Comparison of ENCODE assay signal across 30 cellular contexts in the genomic region with DNA sequence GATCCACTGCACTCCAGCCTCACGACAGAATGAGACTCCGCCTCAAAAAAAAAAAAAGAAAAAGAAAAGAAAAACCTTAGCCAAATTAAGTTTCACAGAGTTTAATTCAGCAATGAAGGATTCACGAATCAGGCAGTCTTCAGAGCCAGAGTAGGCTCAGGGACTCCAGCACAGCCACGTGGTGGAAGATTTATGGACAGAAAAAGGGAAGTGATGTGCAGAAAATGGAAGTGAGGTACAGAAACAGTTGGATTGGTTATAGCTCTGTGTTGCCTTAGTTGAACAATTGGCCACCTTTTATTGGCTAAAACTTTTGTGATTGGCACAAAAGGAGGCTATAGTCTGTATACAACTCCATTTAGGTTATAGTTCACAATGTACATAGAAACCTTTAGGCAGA.
DNase-seq lines count a peak whose midpoint lies in the region; ATAC-seq, FAIRE-seq and TF ChIP-seq lines count a peak whose summit lies in the region.
"Had no signal": no experiment of that assay in that cellular context is flagged by ENCODE, and none has a peak within 500 bp of the region (broad histone marks: within the 10 kb centered on the region; RNA-seq: fewer than 3 reads in every experiment).

No MANE protein-coding gene starts in this region.

- H3K4me2 ChIP-seq in parathyroid adenoma (ENCODE audit: low read length) (no peak overlapping the region), hepatocyte (no peak overlapping the region)
- H3K4me2 ChIP-seq: PC-9 had no signal

- H3K4me3 ChIP-seq in parathyroid adenoma (ENCODE audit: low read depth, low read length) (no peak overlapping the region), hepatocyte (no peak overlapping the region)
- H3K4me3 ChIP-seq: gastrocnemius medialis, HAP-1, pancreas, PC-9, upper lobe of right lung had no signal

- no peak for DNase-seq in GM12891 (ENCODE audit: insufficient read length, low spot score)
- peak; percentile 96 for DNase-seq in MV-4-11 (lab: John Stamatoyannopoulos, UW)
- peak; percentile 3 for DNase-seq in SKM-1 (lab: John Stamatoyannopoulos, UW; ENCODE audit: unreplicated experiment)
- no peak for DNase-seq in hepatocyte (ENCODE audit: low spot score)
- DNase-seq in nephron progenitor cell: no peak
- DNase-seq in activated naive CD4-positive, alpha-beta T cell treated with anti-CD3 and anti-CD28 coated beads, Interleukin-2, amount 50 U/mL, for 72 hours (ENCODE audit: low spot score in 2 of 2): no peak
- no peak for DNase-seq in left lobe of liver (ENCODE audit: low spot score)
- DNase-seq: activated CD4-positive, alpha-beta T cell treated with anti-CD3 and anti-CD28 coated beads for 36 hours; activated CD8-positive, alpha-beta memory T cell treated with anti-CD3 and anti-CD28 coated beads for 24 hours; activated T-cell treated with anti-CD3 and anti-CD28 coated beads for 4 hours; aorta; gastrocnemius medialis; hippocampal formation; IMR-90; mammary epithelial cell; NCI-H1436 treated with DMSO at 0.1 percent for 48 hours; NCI-H345; NCI-H82; pancreas; PC-9; right cardiac atrium; stimulated activated CD4-positive, alpha-beta T cell treated with anti-CD3 and anti-CD28 coated beads, Interleukin-1b, Interleukin-23, amount 100 ng/mL, for 48 hours; stimulated activated naive CD8-positive, alpha-beta T cell treated with anti-CD3 and anti-CD28 coated beads, Interleukin-15, Interleukin-2, amounts not matched to agents 100 U/mL and 50 U/mL, for 24 hours; upper lobe of right lung had no signal

- H3K4me3 Mint-ChIP-seq in nephron progenitor cell: no peak overlapping the region
- H3K4me3 Mint-ChIP-seq: activated CD4-positive, alpha-beta T cell treated with anti-CD3 and anti-CD28 coated beads for 36 hours; activated naive CD8-positive, alpha-beta T cell; nephron had no signal

- no peak for TF ChIP-seq POLR2A in GM12891 (IDR thresholded peaks at IDR 0.05; ENCODE audit: low read depth, low read length)

- H3K36me3 Mint-ChIP-seq in nephron progenitor cell (ENCODE audit: low read depth): no peaks in the 10 kb centered on the region
- H3K36me3 Mint-ChIP-seq in activated naive CD4-positive, alpha-beta T cell treated with anti-CD3 and anti-CD28 coated beads, Interleukin-2, amount 50 U/mL, for 72 hours: no peaks in the 10 kb centered on the region
- H3K36me3 Mint-ChIP-seq: activated naive CD8-positive, alpha-beta T cell had no signal

- no peak for FAIRE-seq in GM12891 (lab: Jason Lieb, UNC)
- FAIRE-seq: pancreas had no signal

- H4K20me1 ChIP-seq in hepatocyte (ENCODE audit: insufficient read depth, poor library complexity, severe bottlenecking): no peaks in the 10 kb centered on the region

- no peak overlapping the region for H3K27ac ChIP-seq in parathyroid adenoma
- H3K27ac ChIP-seq in hepatocyte: no peak overlapping the region
- H3K27ac ChIP-seq: C4-2B, gastrocnemius medialis, pancreas, PC-9, upper lobe of right lung had no signal

- no peaks in the 10 kb centered on the region for H3K9me3 Mint-ChIP-seq in nephron progenitor cell
- no peaks in the 10 kb centered on the region for H3K9me3 Mint-ChIP-seq in activated naive CD4-positive, alpha-beta T cell treated with anti-CD3 and anti-CD28 coated beads, Interleukin-2, amount 50 U/mL, for 72 hours

- H3K79me2 ChIP-seq in parathyroid adenoma (no peaks in the 10 kb centered on the region), hepatocyte (no peaks in the 10 kb centered on the region)

- H2AFZ ChIP-seq in parathyroid adenoma: peak overlapping the region; percentile 40
- H2AFZ ChIP-seq in hepatocyte: no peak overlapping the region
- H2AFZ ChIP-seq: PC-9 had no signal

- H3K27ac Mint-ChIP-seq in nephron progenitor cell: no peak overlapping the region
- no peak overlapping the region for H3K27ac Mint-ChIP-seq in activated naive CD4-positive, alpha-beta T cell treated with anti-CD3 and anti-CD28 coated beads, Interleukin-2, amount 50 U/mL, for 72 hours
- H3K27ac Mint-ChIP-seq: activated CD4-positive, alpha-beta T cell treated with anti-CD3 and anti-CD28 coated beads for 36 hours; activated naive CD8-positive, alpha-beta T cell; nephron had no signal

- no peaks in the 10 kb centered on the region for H3K27me3 ChIP-seq in parathyroid adenoma (ENCODE audit: control insufficient read depth, insufficient read depth, low read length)
- no peaks in the 10 kb centered on the region for H3K27me3 ChIP-seq in hepatocyte
- H3K27me3 ChIP-seq: gastrocnemius medialis, pancreas, upper lobe of right lung had no signal

- no peaks in the 10 kb centered on the region for H3K36me3 ChIP-seq in parathyroid adenoma (ENCODE audit: control insufficient read depth, insufficient read depth, low read length)
- no peaks in the 10 kb centered on the region for H3K36me3 ChIP-seq in hepatocyte (replicated peaks; ENCODE audit: insufficient read depth, low read depth)
- H3K36me3 ChIP-seq: gastrocnemius medialis, HAP-1, pancreas, upper lobe of right lung had no signal

- ATAC-seq in activated naive CD4-positive, alpha-beta T cell treated with anti-CD3 and anti-CD28 coated beads, Interleukin-2, amount 50 U/mL, for 72 hours: no peak
- ATAC-seq in left lobe of liver: no peak
- ATAC-seq: activated CD4-positive, alpha-beta T cell treated with anti-CD3 and anti-CD28 coated beads for 36 hours; gastrocnemius medialis; pancreas; right cardiac atrium; SK-N-SH treated with all-trans-retinoic acid at 6 μM for 48 hours; stimulated activated naive CD8-positive, alpha-beta T cell treated with anti-CD3 and anti-CD28 coated beads, Interleukin-15, Interleukin-2, amounts not matched to agents 100 U/mL and 50 U/mL, for 24 hours; upper lobe of right lung had no signal

- H3K4me1 ChIP-seq in parathyroid adenoma (peaks cover 14% of the 10 kb centered on the region), hepatocyte (ENCODE audit: insufficient read depth) (no peaks in the 10 kb centered on the region)
- H3K4me1 ChIP-seq: gastrocnemius medialis, HAP-1, pancreas, upper lobe of right lung had no signal

- TF ChIP-seq CTCF in parathyroid adenoma (IDR thresholded peaks at IDR 0.05): no peak
- no peak for TF ChIP-seq CTCF in hepatocyte (IDR thresholded peaks at IDR 0.05; ENCODE audit: poor library complexity)
- TF ChIP-seq CTCF in nephron progenitor cell (IDR thresholded peaks at IDR 0.05): no peak

- H3K9me2 ChIP-seq in hepatocyte (replicated peaks; ENCODE audit: insufficient read depth): no peaks in the 10 kb centered on the region

- peaks cover 38% of the 10 kb centered on the region for H3K4me1 Mint-ChIP-seq in nephron progenitor cell

- no peaks in the 10 kb centered on the region for H3K27me3 Mint-ChIP-seq in nephron progenitor cell (ENCODE audit: low read depth, poor library complexity)
- H3K27me3 Mint-ChIP-seq: activated CD4-positive, alpha-beta T cell treated with anti-CD3 and anti-CD28 coated beads for 36 hours; activated naive CD8-positive, alpha-beta T cell had no signal

- no peak overlapping the region for H3K9ac ChIP-seq in parathyroid adenoma

- WGBS in hepatocyte (ENCODE audit: low lambda C conversion rate, missing lambda C conversion rate): 82% methylated on average over 4 of the region's 4 CpGs

- H3K9me3 ChIP-seq in parathyroid adenoma (ENCODE audit: control insufficient read depth, low read length) (no peaks in the 10 kb centered on the region), hepatocyte (ENCODE audit: low read depth) (no peaks in the 10 kb centered on the region)
- H3K9me3 ChIP-seq: gastrocnemius medialis, HAP-1, pancreas, upper lobe of right lung had no signal

TF ChIP-seq in GM12891, 5 proteins besides CTCF, POLR2A, EP300 and RAD21:
- no peak for TF ChIP-seq PAX5 (IDR thresholded peaks at IDR 0.05; ENCODE audit: insufficient read depth, low read length, severe bottlenecking)
- TF ChIP-seq POLR2AphosphoS5 (IDR thresholded peaks at IDR 0.05; ENCODE audit: low read depth, low read length): no peak
- TF ChIP-seq SPI1 (IDR thresholded peaks at IDR 0.05; ENCODE audit: low read depth, low read length): peak; percentile 17; the same call in 1 of the 2 replicates
- TF ChIP-seq POU2F2 (IDR thresholded peaks at IDR 0.05; ENCODE audit: low read depth, low read length): no peak
- no peak for TF ChIP-seq TAF1 (IDR thresholded peaks at IDR 0.05; ENCODE audit: low read depth, low read length)

Comparison
In these comparisons a context has a peak if more than half of its experiments do, and no peak if none do; other contexts are left out.
1. DNase-seq: peak in MV-4-11 (single experiment) and SKM-1 (single experiment); none in GM12891 (single experiment), hepatocyte (single experiment), nephron progenitor cell (single experiment), activated naive CD4-positive, alpha-beta T cell treated with anti-CD3 and anti-CD28 coated beads, Interleukin-2, amount 50 U/mL, for 72 hours (0 of 2) and left lobe of liver (single experiment).